8 cellular contexts compared by ENCODE assay signal in genomic region chr11:105862736-105863367, GRCh38.
DNase-seq lines count a peak whose midpoint lies in the region; ATAC-seq, FAIRE-seq and TF ChIP-seq lines count a peak whose summit lies in the region.

No MANE protein-coding gene starts in this region.

- POLR2A ChIA-PET in IMR-90 (lab: Charles Lee; ENCODE audit: unreplicated experiment) (no interaction called here), OCI-LY7 (lab: Charles Lee) (interaction anchor here (0.5 to 1.1 kb wide), 2 partner anchors 10 to 30 kb away, joined by 3 to 4 read pairs; no protein-coding TSS in a partner anchor)
- POLR2A ChIA-PET in activated CD4-positive, alpha-beta T cell treated with anti-CD3 and anti-CD28 coated beads for 36 hours (lab: Charles Lee): no interaction called here

- no peak overlapping the region for H4K5ac ChIP-seq in IMR-90 (ENCODE audit: low read depth, low read length)

- H4K8ac ChIP-seq in IMR-90 (ENCODE audit: low read depth in 2 of 2, low read length in 2 of 2): no peak overlapping the region

- no peak for TF ChIP-seq POLR2A in IMR-90 (IDR thresholded peaks at IDR 0.05; ENCODE audit: low read depth, low read length)

- H3K4me3 ChIP-seq in IMR-90 (ENCODE audit: insufficient read depth, low read depth, low read length): no peak overlapping the region
- no peak overlapping the region for H3K4me3 ChIP-seq in OCI-LY7 (ENCODE audit: low read depth, low read length, poor library complexity, severe bottlenecking)
- H3K4me3 ChIP-seq in neural progenitor cell: no peak overlapping the region

- no peak overlapping the region for H3K4me2 ChIP-seq in IMR-90 (ENCODE audit: low read depth, low read length)
- no peak overlapping the region for H3K4me2 ChIP-seq in OCI-LY7 (ENCODE audit: low read length)
- H3K4me2 ChIP-seq in neural progenitor cell: no peak overlapping the region

- H3K14ac ChIP-seq in IMR-90 (replicated peaks; ENCODE audit: low read depth, low read length): no peak overlapping the region

- DNase-seq in COLO829 (ENCODE audit: low spot score) (peak; percentile 29), IMR-90 (peak; percentile 68), OCI-LY7 (ENCODE audit: low spot score) (peak; percentile 47), neural progenitor cell (ENCODE audit: low spot score) (peak; percentile 61)
- DNase-seq in activated naive CD4-positive, alpha-beta T cell (lab: John Stamatoyannopoulos, UW): no peak
- DNase-seq in activated CD4-positive, alpha-beta T cell treated with anti-CD3 and anti-CD28 coated beads for 36 hours: no peak

- BruUV-seq in IMR-90 (replicated peaks; lab: Mats Ljungman, UMichigan) (no TSS peak), OCI-LY7 (replicated peaks; lab: Mats Ljungman, UMichigan) (no TSS peak)

- no peak overlapping the region for H2AK5ac ChIP-seq in IMR-90 (ENCODE audit: low read depth, low read length)

- intact Hi-C loops in IMR-90 (cut with micrococcal nuclease) (loop anchor here (2.0 to 5.0 kb wide), 7 partner anchors 251 to 1936 kb away; partner anchors contain the start of genes CARD16, CASP4, GRIA4 and PDGFD), OCI-LY7 (cut with micrococcal nuclease; ENCODE audit: unreplicated experiment) (loop anchor here (10.0 kb wide), 1 partner anchor 918 kb away; no protein-coding TSS in a partner anchor)
- intact Hi-C loops in activated CD4-positive, alpha-beta T cell treated with anti-CD3 and anti-CD28 coated beads for 36 hours (cut with DNase I, micrococcal nuclease): loop anchor here in 1 of 2 experiments (2.0 to 10.0 kb wide), 4 partner anchors 916 to 1611 kb away; no protein-coding TSS in a partner anchor

- no peak overlapping the region for H3K4ac ChIP-seq in IMR-90 (ENCODE audit: low read depth, low read length)

- CTCF ChIA-PET in IMR-90 (lab: Yijun Ruan, JAX) (interaction anchor here (1.1 to 1.6 kb wide), 6 partner anchors 9 to 1415 kb away, joined by 3 to 4 read pairs (median 4); no protein-coding TSS in a partner anchor), OCI-LY7 (lab: Charles Lee; ENCODE audit: unreplicated experiment) (no interaction called here)
- CTCF ChIA-PET in activated CD4-positive, alpha-beta T cell treated with anti-CD3 and anti-CD28 coated beads for 36 hours (lab: Charles Lee): interaction anchor here (0.9 to 1.6 kb wide), 6 partner anchors 10 to 1350 kb away, joined by 3 to 7 read pairs (median 5); no protein-coding TSS in a partner anchor

- H3K27ac Mint-ChIP-seq in neural progenitor cell: no peak overlapping the region
- no peak overlapping the region for H3K27ac Mint-ChIP-seq in activated CD4-positive, alpha-beta T cell treated with anti-CD3 and anti-CD28 coated beads for 36 hours

- peak; percentile 91 for TF ChIP-seq RAD21 in IMR-90 (IDR thresholded peaks at IDR 0.05; ENCODE audit: low read length)

- no peak overlapping the region for H4K91ac ChIP-seq in IMR-90 (ENCODE audit: insufficient read depth, low read depth, low read length)

- no peaks in the 10 kb centered on the region for H3K27me3 Mint-ChIP-seq in neural progenitor cell (ENCODE audit: insufficient read depth, low read depth)
- H3K27me3 Mint-ChIP-seq in activated CD4-positive, alpha-beta T cell treated with anti-CD3 and anti-CD28 coated beads for 36 hours: peaks cover 3% of the 10 kb centered on the region

- H3K4me1 Mint-ChIP-seq in neural progenitor cell: peaks cover 9% of the 10 kb centered on the region
- H3K4me1 Mint-ChIP-seq in activated CD4-positive, alpha-beta T cell treated with anti-CD3 and anti-CD28 coated beads for 36 hours: no peaks in the 10 kb centered on the region

- no peak overlapping the region for H3K27ac ChIP-seq in IMR-90 (ENCODE audit: insufficient read depth, low read length)
- H3K27ac ChIP-seq in OCI-LY7 (ENCODE audit: low read depth, low read length, poor library complexity, severe bottlenecking): no peak overlapping the region
- H3K27ac ChIP-seq in neural progenitor cell: no peak overlapping the region

- no peak overlapping the region for H2BK120ac ChIP-seq in IMR-90 (ENCODE audit: low read depth, low read length)

- H3K36me3 Mint-ChIP-seq in neural progenitor cell: no peaks in the 10 kb centered on the region
- no peaks in the 10 kb centered on the region for H3K36me3 Mint-ChIP-seq in activated CD4-positive, alpha-beta T cell treated with anti-CD3 and anti-CD28 coated beads for 36 hours (ENCODE audit: low read depth)

- in situ Hi-C loops in IMR-90 (cut with MboI; ENCODE audit: low sequenced_read_pairs): loop anchor here (10.0 to 25.0 kb wide), 2 partner anchors 926 to 1258 kb away; no protein-coding TSS in a partner anchor

- H2AK9ac ChIP-seq in IMR-90 (replicated peaks; ENCODE audit: low read depth, low read length, poor library complexity): no peak overlapping the region

- H2AFZ ChIP-seq in IMR-90 (replicated peaks; ENCODE audit: low read length, poor library complexity) (no peak overlapping the region), OCI-LY7 (ENCODE audit: low read length) (no peak overlapping the region), neural progenitor cell (replicated peaks) (no peak overlapping the region)

- no peak overlapping the region for H3K18ac ChIP-seq in IMR-90 (ENCODE audit: low read depth, low read length)

- H2BK15ac ChIP-seq in IMR-90 (ENCODE audit: low read depth, low read length): no peak overlapping the region

- ATAC-seq in GM18909 (IDR thresholded peaks at IDR 0.05; ENCODE audit: poor library complexity, unreplicated experiment) (peak; percentile 80), IMR-90 (ENCODE audit: low read depth) (peak; percentile 90)
- ATAC-seq in activated CD4-positive, alpha-beta T cell treated with anti-CD3 and anti-CD28 coated beads for 36 hours: no peak

- dilution Hi-C loops in IMR-90 (cut with HindIII; ENCODE audit: low sequenced_read_pairs, unreplicated experiment): no loop called here

- no peaks in the 10 kb centered on the region for H3F3A ChIP-seq in neural progenitor cell (ENCODE audit: low read depth)

- H3K9me2 ChIP-seq in OCI-LY7 (ENCODE audit: insufficient read depth, low read length): no peaks in the 10 kb centered on the region

- peak; percentile 89 for FAIRE-seq in endometrium (lab: Jason Lieb, UNC)

- H3K23ac ChIP-seq in IMR-90 (ENCODE audit: low read depth, low read length): no peak overlapping the region

- H2BK5ac ChIP-seq in IMR-90 (ENCODE audit: low read depth, low read length, poor library complexity, severe bottlenecking): no peak overlapping the region

- H3K36me3 ChIP-seq in IMR-90 (ENCODE audit: control insufficient read depth, insufficient read depth, low read length) (no peaks in the 10 kb centered on the region), OCI-LY7 (ENCODE audit: insufficient read depth, low read length) (no peaks in the 10 kb centered on the region), neural progenitor cell (no peaks in the 10 kb centered on the region)

- WGBS in IMR-90 (ENCODE audit: extremely low coverage in 2 of 2, insufficient read length in 1 of 2), 2 experiments: no CpG with 5 or more reads among the region's 3 CpGs

- no peaks in the 10 kb centered on the region for H3K9me3 Mint-ChIP-seq in neural progenitor cell
- no peaks in the 10 kb centered on the region for H3K9me3 Mint-ChIP-seq in activated CD4-positive, alpha-beta T cell treated with anti-CD3 and anti-CD28 coated beads for 36 hours (ENCODE audit: low read depth)

- H4K20me1 ChIP-seq in IMR-90 (ENCODE audit: insufficient read depth, low read length) (no peaks in the 10 kb centered on the region), OCI-LY7 (ENCODE audit: insufficient read depth, low read length) (no peaks in the 10 kb centered on the region), neural progenitor cell (ENCODE audit: low read depth) (no peaks in the 10 kb centered on the region)

- no peak overlapping the region for H3K4me3 Mint-ChIP-seq in neural progenitor cell
- no peak overlapping the region for H3K4me3 Mint-ChIP-seq in activated CD4-positive, alpha-beta T cell treated with anti-CD3 and anti-CD28 coated beads for 36 hours

- H3K9me1 ChIP-seq in IMR-90 (ENCODE audit: insufficient read depth, low read length): no peaks in the 10 kb centered on the region; the same call in 1 of the 2 replicates

- H3K4me1 ChIP-seq in IMR-90 (ENCODE audit: control insufficient read depth, insufficient read depth, low read length) (no peaks in the 10 kb centered on the region), OCI-LY7 (ENCODE audit: insufficient read depth, low read length, poor library complexity, severe bottlenecking) (no peaks in the 10 kb centered on the region), neural progenitor cell (peaks cover 4% of the 10 kb centered on the region)

- H3K27me3 ChIP-seq in IMR-90 (ENCODE audit: control insufficient read depth, insufficient read depth, low read length) (no peaks in the 10 kb centered on the region), neural progenitor cell (no peaks in the 10 kb centered on the region)

- H3K9me3 ChIP-seq in IMR-90 (ENCODE audit: control insufficient read depth, insufficient read depth, low read length) (no peaks in the 10 kb centered on the region), OCI-LY7 (ENCODE audit: low read length) (no peaks in the 10 kb centered on the region), neural progenitor cell (ENCODE audit: low read depth) (no peaks in the 10 kb centered on the region)

- H2BK20ac ChIP-seq in IMR-90 (ENCODE audit: low read depth, low read length): no peak overlapping the region

- no peaks in the 10 kb centered on the region for H3K79me2 ChIP-seq in OCI-LY7 (ENCODE audit: insufficient read depth, low read depth, low read length)
- H3K79me2 ChIP-seq in neural progenitor cell (ENCODE audit: low read depth): no peaks in the 10 kb centered on the region

- no peaks in the 10 kb centered on the region for H3K79me1 ChIP-seq in IMR-90 (ENCODE audit: low read depth in 1 of 2, low read length in 2 of 2)

- H3K56ac ChIP-seq in IMR-90 (ENCODE audit: extremely low read depth, insufficient read depth, low read length): no peak overlapping the region

- H3K9ac ChIP-seq in IMR-90 (ENCODE audit: low read depth, low read length) (no peak overlapping the region), neural progenitor cell (no peak overlapping the region)

- TF ChIP-seq CTCF in IMR-90 (conservative IDR thresholded peaks at IDR 0.05; ENCODE audit: low read depth, low read length) (peak; percentile 81), OCI-LY7 (conservative IDR thresholded peaks at IDR 0.05; ENCODE audit: low read length) (peak; percentile 79), neural progenitor cell (IDR thresholded peaks at IDR 0.05) (peak; percentile 79)

TF ChIP-seq in IMR-90, 13 proteins besides CTCF, POLR2A, EP300 and RAD21:
- peak; percentile 82 for TF ChIP-seq SMC3 (IDR thresholded peaks at IDR 0.05; ENCODE audit: low read depth, low read length)
- TF ChIP-seq RFX5 (IDR thresholded peaks at IDR 0.05; ENCODE audit: low read depth, low read length): no peak

Comparison
In these comparisons a context has a peak if more than half of its experiments do, and no peak if none do; other contexts are left out.
1. DNase-seq: peak in COLO829 (single experiment), IMR-90 (single experiment), OCI-LY7 (single experiment) and neural progenitor cell (single experiment); none in activated naive CD4-positive, alpha-beta T cell (0 of 4) and activated CD4-positive, alpha-beta T cell treated with anti-CD3 and anti-CD28 coated beads for 36 hours (single experiment).
2. Peak in every context shown above with its lines, with median percentiles within 50 percentile points of each other: CTCF ChIP-seq.